ENCODE assay signal across 11 cellular contexts in the genomic region with DNA sequence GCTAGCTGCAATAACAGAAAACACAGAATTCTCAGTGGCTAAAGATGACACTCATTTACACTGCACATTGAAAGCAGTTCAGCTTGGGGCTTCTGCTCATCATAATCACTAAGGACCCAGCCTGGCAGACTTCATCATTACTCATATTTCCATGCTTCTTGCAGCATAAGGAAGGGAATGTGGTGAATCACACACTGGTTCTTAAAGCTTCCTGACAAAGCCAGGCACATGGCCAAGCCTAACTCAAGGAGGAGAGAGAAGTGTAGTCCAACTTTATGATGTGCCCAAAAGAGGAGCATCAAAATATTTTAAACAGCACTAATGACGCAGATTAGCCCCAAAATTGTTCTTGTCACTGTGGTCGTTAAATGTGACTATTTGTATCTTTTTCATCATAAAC.
DNase-seq lines count a peak whose midpoint lies in the region; ATAC-seq and TF ChIP-seq lines count a peak whose summit lies in the region.
"Had no signal": no experiment of that assay in that cellular context is flagged by ENCODE, and none has a peak within 500 bp of the region (broad histone marks: within the 10 kb centered on the region; RNA-seq: fewer than 3 reads in every experiment).

No MANE protein-coding gene starts in this region.

- DNase-seq in foreskin keratinocyte (peak; percentile 90 to 95), GM10248 (ENCODE audit: extremely low spot score) (no peak), NCI-H2107 (lab: John Stamatoyannopoulos, UW) (no peak)
- DNase-seq: left colon had no signal

- peak overlapping the region; percentile 27 for H3K27ac Mint-ChIP-seq in stimulated activated memory B cell treated with anti-CD40 and anti-IgM and Interleukin-4, amounts not matched to agents 10 μg/mL and 1 μg/mL and 100 μg/mL, for 72 hours

- peaks cover 5% of the 10 kb centered on the region for H3K9me3 Mint-ChIP-seq in stimulated activated memory B cell treated with anti-CD40 and anti-IgM and Interleukin-4, amounts not matched to agents 10 μg/mL and 1 μg/mL and 100 μg/mL, for 72 hours
- H3K9me3 Mint-ChIP-seq: central memory CD8-positive, alpha-beta T cell had no signal

- H3K36me3 ChIP-seq in HEK293 (ENCODE audit: control insufficient read depth in 2 of 2, insufficient read depth in 1 of 2, low read length in 2 of 2), result no peaks in the 10 kb centered on the region

- H3K36me3 Mint-ChIP-seq in stimulated activated memory B cell treated with anti-CD40 and anti-IgM and Interleukin-4, amounts not matched to agents 10 μg/mL and 1 μg/mL and 100 μg/mL, for 72 hours, result peaks cover 28% of the 10 kb centered on the region

- H3K27ac ChIP-seq in HEK293 (ENCODE audit: extremely low read depth, low read depth, low read length) (no peak overlapping the region), foreskin keratinocyte (no peak overlapping the region)

- POLR2A ChIA-PET in HEK293 (lab: Yijun Ruan, JAX), result no interaction called here
- POLR2A ChIA-PET in GM10248 (lab: Yijun Ruan, JAX), result no interaction called here

- ATAC-seq in SK-N-SH treated with all-trans-retinoic acid at 6 μM for 48 hours (peak; percentile 100), foreskin keratinocyte (peak; percentile 98), HG03565 (IDR thresholded peaks at IDR 0.05; ENCODE audit: unreplicated experiment) (no peak)
- ATAC-seq in stimulated activated memory B cell treated with anti-CD40 and anti-IgM and Interleukin-4, amounts not matched to agents 10 μg/mL and 1 μg/mL and 100 μg/mL, for 72 hours, result no peak
- ATAC-seq: GM12878, HepG2, left colon had no signal

- no peak for TF ChIP-seq CTCF in HEK293 (tag by site-specific recombination; IDR thresholded peaks at IDR 0.05)
- TF ChIP-seq CTCF in foreskin keratinocyte (conservative IDR thresholded peaks at IDR 0.05), result no peak
- TF ChIP-seq CTCF in GM10248 (IDR thresholded peaks at IDR 0.05; ENCODE audit: control extremely low read depth, extremely low read depth, low read depth, missing control alignments), result no peak

- peaks cover 51% of the 10 kb centered on the region for H3K4me1 Mint-ChIP-seq in stimulated activated memory B cell treated with anti-CD40 and anti-IgM and Interleukin-4, amounts not matched to agents 10 μg/mL and 1 μg/mL and 100 μg/mL, for 72 hours
- H3K4me1 Mint-ChIP-seq: central memory CD8-positive, alpha-beta T cell had no signal

- CTCF ChIA-PET in HEK293 (lab: Yijun Ruan, JAX), result no interaction called here
- CTCF ChIA-PET in GM10248 (lab: Yijun Ruan, JAX), result interaction anchor here (0.9 kb wide), 1 partner anchor 13 kb away, joined by 3 read pairs; no protein-coding TSS in a partner anchor

- H3K4me3 ChIP-seq in HEK293 (ENCODE audit: low read depth, low read length), result no peak overlapping the region
- H3K4me3 ChIP-seq: GM12878 had no signal

- H3K4me1 ChIP-seq in HEK293 (ENCODE audit: control insufficient read depth, insufficient read depth, low read length) (no peaks in the 10 kb centered on the region), foreskin keratinocyte (peaks cover 26% of the 10 kb centered on the region)

- H3K4me3 Mint-ChIP-seq in stimulated activated memory B cell treated with anti-CD40 and anti-IgM and Interleukin-4, amounts not matched to agents 10 μg/mL and 1 μg/mL and 100 μg/mL, for 72 hours, result no peak overlapping the region
- H3K4me3 Mint-ChIP-seq: central memory CD8-positive, alpha-beta T cell had no signal

- no peaks in the 10 kb centered on the region for H3K27me3 ChIP-seq in foreskin keratinocyte

- no peaks in the 10 kb centered on the region for H3K27me3 Mint-ChIP-seq in stimulated activated memory B cell treated with anti-CD40 and anti-IgM and Interleukin-4, amounts not matched to agents 10 μg/mL and 1 μg/mL and 100 μg/mL, for 72 hours
- H3K27me3 Mint-ChIP-seq: central memory CD8-positive, alpha-beta T cell had no signal

- no peaks in the 10 kb centered on the region for H3K9me3 ChIP-seq in HEK293 (ENCODE audit: control insufficient read depth, insufficient read depth, low read depth, low read length)

TF ChIP-seq in HEK293, 187 proteins besides CTCF, POLR2A, EP300 and RAD21:
- TF ChIP-seq ZNF366 (tag by site-specific recombination; conservative IDR thresholded peaks at IDR 0.05) (no peak), ZNF335 (tag by site-specific recombination; conservative IDR thresholded peaks at IDR 0.05) (0 out of 2 replicates have a peak, but pooled peaks have one; percentile 47), ZNF184 (tag by site-specific recombination; IDR thresholded peaks at IDR 0.05) (0 out of 2 replicates have a peak, but pooled peaks have one; percentile 46)
- TF ChIP-seq, protein P1, sequence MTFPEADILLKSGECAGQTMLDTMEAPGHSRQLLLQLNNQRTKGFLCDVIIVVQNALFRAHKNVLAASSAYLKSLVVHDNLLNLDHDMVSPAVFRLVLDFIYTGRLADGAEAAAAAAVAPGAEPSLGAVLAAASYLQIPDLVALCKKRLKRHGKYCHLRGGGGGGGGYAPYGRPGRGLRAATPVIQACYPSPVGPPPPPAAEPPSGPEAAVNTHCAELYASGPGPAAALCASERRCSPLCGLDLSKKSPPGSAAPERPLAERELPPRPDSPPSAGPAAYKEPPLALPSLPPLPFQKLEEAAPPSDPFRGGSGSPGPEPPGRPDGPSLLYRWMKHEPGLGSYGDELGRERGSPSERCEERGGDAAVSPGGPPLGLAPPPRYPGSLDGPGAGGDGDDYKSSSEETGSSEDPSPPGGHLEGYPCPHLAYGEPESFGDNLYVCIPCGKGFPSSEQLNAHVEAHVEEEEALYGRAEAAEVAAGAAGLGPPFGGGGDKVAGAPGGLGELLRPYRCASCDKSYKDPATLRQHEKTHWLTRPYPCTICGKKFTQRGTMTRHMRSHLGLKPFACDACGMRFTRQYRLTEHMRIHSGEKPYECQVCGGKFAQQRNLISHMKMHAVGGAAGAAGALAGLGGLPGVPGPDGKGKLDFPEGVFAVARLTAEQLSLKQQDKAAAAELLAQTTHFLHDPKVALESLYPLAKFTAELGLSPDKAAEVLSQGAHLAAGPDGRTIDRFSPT (tag by site-specific recombination; IDR thresholded peaks at IDR 0.05), result no peak

TF ChIP-seq in SK-N-SH treated with all-trans-retinoic acid at 6 μM for 48 hours, 23 proteins besides CTCF, POLR2A, EP300 and RAD21:
- TF ChIP-seq, protein P2, sequence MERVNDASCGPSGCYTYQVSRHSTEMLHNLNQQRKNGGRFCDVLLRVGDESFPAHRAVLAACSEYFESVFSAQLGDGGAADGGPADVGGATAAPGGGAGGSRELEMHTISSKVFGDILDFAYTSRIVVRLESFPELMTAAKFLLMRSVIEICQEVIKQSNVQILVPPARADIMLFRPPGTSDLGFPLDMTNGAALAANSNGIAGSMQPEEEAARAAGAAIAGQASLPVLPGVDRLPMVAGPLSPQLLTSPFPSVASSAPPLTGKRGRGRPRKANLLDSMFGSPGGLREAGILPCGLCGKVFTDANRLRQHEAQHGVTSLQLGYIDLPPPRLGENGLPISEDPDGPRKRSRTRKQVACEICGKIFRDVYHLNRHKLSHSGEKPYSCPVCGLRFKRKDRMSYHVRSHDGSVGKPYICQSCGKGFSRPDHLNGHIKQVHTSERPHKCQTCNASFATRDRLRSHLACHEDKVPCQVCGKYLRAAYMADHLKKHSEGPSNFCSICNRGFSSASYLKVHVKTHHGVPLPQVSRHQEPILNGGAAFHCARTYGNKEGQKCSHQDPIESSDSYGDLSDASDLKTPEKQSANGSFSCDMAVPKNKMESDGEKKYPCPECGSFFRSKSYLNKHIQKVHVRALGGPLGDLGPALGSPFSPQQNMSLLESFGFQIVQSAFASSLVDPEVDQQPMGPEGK (CRISPR knock-in tag; IDR thresholded peaks at IDR 0.05; ENCODE audit: borderline replicate concordance), result no peak
- TF ChIP-seq ARNTL (CRISPR knock-in tag; IDR thresholded peaks at IDR 0.05; ENCODE audit: borderline replicate concordance, low read depth) (no peak), PPARA (CRISPR knock-in tag; IDR thresholded peaks at IDR 0.05; ENCODE audit: borderline replicate concordance) (no peak), ISL1 (CRISPR knock-in tag; IDR thresholded peaks at IDR 0.05) (peak; percentile 77), ZC3H10 (CRISPR knock-in tag; IDR thresholded peaks at IDR 0.05) (no peak), SNAI2 (CRISPR knock-in tag; IDR thresholded peaks at IDR 0.05) (no peak), ZNF70 (CRISPR knock-in tag; IDR thresholded peaks at IDR 0.05) (peak; percentile 71), CSDC2 (CRISPR knock-in tag; IDR thresholded peaks at IDR 0.05) (peak; percentile 36; the same call in 1 of the 2 replicates), ZFP3 (CRISPR knock-in tag; IDR thresholded peaks at IDR 0.05) (0 out of 2 replicates have a peak, but pooled peaks have one; percentile 64)

Comparison
In these comparisons a context has a peak if more than half of its experiments do, and no peak if none do; other contexts are left out.
1. ATAC-seq: peak in SK-N-SH treated with all-trans-retinoic acid at 6 μM for 48 hours (single experiment) and foreskin keratinocyte (single experiment); none in stimulated activated memory B cell treated with anti-CD40 and anti-IgM and Interleukin-4, amounts not matched to agents 10 μg/mL and 1 μg/mL and 100 μg/mL, for 72 hours (single experiment) and HG03565 (single experiment).
2. DNase-seq: peak in foreskin keratinocyte (2 of 2); none in GM10248 (single experiment) and NCI-H2107 (single experiment).